ENCODE assay signal across 24 cellular contexts in genomic region chr2:240050278-240050677, GRCh38. TPM values are rescaled to one million over a fixed set of nuclear protein-coding genes. Genes with fewer than 3 reads are reported as not detected.
"Had no signal": no experiment of that assay in that cellular context is flagged by ENCODE, and none has a peak within 500 bp of the region (broad histone marks: within the 10 kb centered on the region; RNA-seq: fewer than 3 reads in every experiment).

No MANE protein-coding gene starts in this region.

- H3K4me3 ChIP-seq: MG63 had no signal

- H3K9me3 ChIP-seq: MG63, SK-N-SH had no signal

- H3K36me3 ChIP-seq: MG63 had no signal

- DNase-seq: IMR-90, Karpas-422, KG1, MG63, NCI-H1092, NCI-H1105 treated with DMSO at 0.1 percent for 48 hours, NCI-H1417 treated with DMSO at 0.1 percent for 48 hours, NCI-H146, NCI-H1694 treated with DMSO at 0.1 percent for 48 hours, NCI-H1930, NCI-H2081, NCI-H2171, NCI-H226, NCI-H446, NCI-H510A, NCI-H524 treated with DMSO at 0.1 percent for 48 hours, NCI-H69, NCI-H774, RPMI8226, SHP77, SK-N-SH had no signal

RNA-seq across cellular contexts. Expression of gene OR6B3, which starts 3.0 kb away (rescaled TPM):
- total RNA-seq: HepG2, HT1080, IMR-90, SK-MEL-5 had no signal

RNA-seq across cellular contexts. Expression of gene OR6B2, which starts 20.0 kb away (rescaled TPM):
- total RNA-seq: HepG2, HT1080, IMR-90, SK-MEL-5 had no signal
